In genomic region chr1:213286235-213286634, GRCh38 we compare ENCODE assay signal across 2 cellular contexts.
TF ChIP-seq lines count a peak whose summit lies in the region.

No MANE protein-coding gene starts in this region.

TF ChIP-seq in liver, 16 proteins besides CTCF, POLR2A, EP300 and RAD21:
- TF ChIP-seq TAF1 (conservative IDR thresholded peaks at IDR 0.05) (no peak), GABPA (IDR thresholded peaks at IDR 0.05 in 1 of 2, conservative IDR thresholded peaks at IDR 0.05 in 1 of 2) (no peak)
TF ChIP-seq in liver: peak in this region for 0.

TF ChIP-seq in HepG2, 621 proteins besides CTCF, POLR2A, EP300 and RAD21:
- no peak for TF ChIP-seq GFI1 (CRISPR knock-in tag; IDR thresholded peaks at IDR 0.05; ENCODE audit: borderline replicate concordance)
- TF ChIP-seq HIC2 (CRISPR knock-in tag; IDR thresholded peaks at IDR 0.05; ENCODE audit: low read depth), result no peak
- no peak for TF ChIP-seq MIER3 (CRISPR knock-in tag; IDR thresholded peaks at IDR 0.05; ENCODE audit: borderline replicate concordance)
- TF ChIP-seq HNRNPL (IDR thresholded peaks at IDR 0.05; ENCODE audit: low read depth, low read length), result no peak
- no peak for TF ChIP-seq EEA1 (CRISPR knock-in tag; IDR thresholded peaks at IDR 0.05; ENCODE audit: borderline replicate concordance)
- no peak for TF ChIP-seq THRA (CRISPR knock-in tag; IDR thresholded peaks at IDR 0.05; ENCODE audit: borderline replicate concordance)
- TF ChIP-seq GABPB1 (CRISPR knock-in tag; IDR thresholded peaks at IDR 0.05), result no peak
- TF ChIP-seq IKZF1 (IDR thresholded peaks at IDR 0.05), result no peak
- TF ChIP-seq ATAD3A (CRISPR knock-in tag; IDR thresholded peaks at IDR 0.05), result no peak
- no peak for TF ChIP-seq ZNF124 (CRISPR knock-in tag; IDR thresholded peaks at IDR 0.05)
- no peak for TF ChIP-seq ZNF503 (CRISPR knock-in tag; IDR thresholded peaks at IDR 0.05)
- TF ChIP-seq FUBP1 (CRISPR knock-in tag; IDR thresholded peaks at IDR 0.05; ENCODE audit: borderline replicate concordance), result no peak
- no peak for TF ChIP-seq ZFP36 (IDR thresholded peaks at IDR 0.05; ENCODE audit: borderline replicate concordance, low read depth, low read length, partially characterized antibody)
- TF ChIP-seq MTF2 (CRISPR knock-in tag; IDR thresholded peaks at IDR 0.05; ENCODE audit: borderline replicate concordance), result no peak
- TF ChIP-seq HHEX (CRISPR knock-in tag; IDR thresholded peaks at IDR 0.05), result no peak
- no peak for TF ChIP-seq LBX2 (CRISPR knock-in tag; IDR thresholded peaks at IDR 0.05; ENCODE audit: borderline replicate concordance)
- TF ChIP-seq SP140L (CRISPR knock-in tag; IDR thresholded peaks at IDR 0.05; ENCODE audit: borderline replicate concordance), result no peak
TF ChIP-seq in HepG2: peak in this region for 0.
